9 cellular contexts compared by ENCODE assay signal in genomic region chr1:231724876-231725647, GRCh38.
DNase-seq lines count a peak whose midpoint lies in the region; ATAC-seq and TF ChIP-seq lines count a peak whose summit lies in the region.
"Had no signal": no experiment of that assay in that cellular context is flagged by ENCODE, and none has a peak within 500 bp of the region (broad histone marks: within the 10 kb centered on the region; RNA-seq: fewer than 3 reads in every experiment).

No MANE protein-coding gene starts in this region.

- no TSS peak for BruUV-seq in MCF 10A (replicated peaks; lab: Mats Ljungman, UMichigan)

- H3K4me3 ChIP-seq in breast epithelium = no peak overlapping the region
- no peak overlapping the region for H3K4me3 ChIP-seq in OCI-LY1 (ENCODE audit: low read depth, low read length, poor library complexity, severe bottlenecking)
- H3K4me3 ChIP-seq in naive thymus-derived CD4-positive, alpha-beta T cell (ENCODE audit: low read length) = no peak overlapping the region
- H3K4me3 ChIP-seq: upper lobe of left lung had no signal

- no peaks in the 10 kb centered on the region for H3F3A ChIP-seq in OCI-LY1 (ENCODE audit: insufficient read depth, low read length)

- no peaks in the 10 kb centered on the region for H3K4me1 Mint-ChIP-seq in MCF 10A (ENCODE audit: insufficient read depth, unreplicated experiment)
- H3K4me1 Mint-ChIP-seq in naive thymus-derived CD4-positive, alpha-beta T cell = peaks cover 2 to 12% (median 6%) of the 10 kb centered on the region in 7 donors
- peaks cover 8% of the 10 kb centered on the region for H3K4me1 Mint-ChIP-seq in T-helper 17 cell

- CTCF ChIA-PET in MCF 10A (lab: Yijun Ruan, JAX) = interaction anchor here (0.6 to 2.6 kb wide), 41 partner anchors 9 to 1688 kb away, joined by 3 to 24 read pairs (median 4); partner anchors contain the start of gene SIPA1L2
- CTCF ChIA-PET in naive thymus-derived CD4-positive, alpha-beta T cell (lab: Charles Lee) = no interaction called here

- H3K9me3 ChIP-seq in breast epithelium (no peaks in the 10 kb centered on the region), OCI-LY1 (ENCODE audit: low read length) (no peaks in the 10 kb centered on the region), T-helper 17 cell (ENCODE audit: control insufficient read depth, low read length, poor library complexity, severe bottlenecking) (no peaks in the 10 kb centered on the region)
- H3K9me3 ChIP-seq in naive thymus-derived CD4-positive, alpha-beta T cell (ENCODE audit: control insufficient read depth in 2 of 3, low read length in 3 of 3) = no peaks in the 10 kb centered on the region
- H3K9me3 ChIP-seq: upper lobe of left lung had no signal

- H3K27ac ChIP-seq in breast epithelium (no peak overlapping the region), OCI-LY1 (ENCODE audit: low read depth, low read length, poor library complexity, severe bottlenecking) (no peak overlapping the region)
- H3K27ac ChIP-seq in naive thymus-derived CD4-positive, alpha-beta T cell (ENCODE audit: low read depth, low read length) = no peak overlapping the region
- H3K27ac ChIP-seq: upper lobe of left lung had no signal

- H3K4me1 ChIP-seq in breast epithelium (no peaks in the 10 kb centered on the region), OCI-LY1 (ENCODE audit: insufficient read depth, low read length, severe bottlenecking) (no peaks in the 10 kb centered on the region)
- no peaks in the 10 kb centered on the region for H3K4me1 ChIP-seq in naive thymus-derived CD4-positive, alpha-beta T cell (ENCODE audit: control insufficient read depth in 2 of 2, insufficient read depth in 2 of 2, low read length in 2 of 2)

- H3K9me3 Mint-ChIP-seq in MCF 10A (ENCODE audit: unreplicated experiment) = no peaks in the 10 kb centered on the region
- peaks cover 0 to 5% (median 0%) of the 10 kb centered on the region in 11 donors for H3K9me3 Mint-ChIP-seq in naive thymus-derived CD4-positive, alpha-beta T cell

- DNase-seq in MCF 10A (ENCODE audit: unreplicated experiment) = peak; percentile 90
- no peak for DNase-seq in breast epithelium (ENCODE audit: low spot score in 2 of 2)
- peak; percentile 59 for DNase-seq in ecto neural progenitor cell (ENCODE audit: low spot score)
- no peak for DNase-seq in naive thymus-derived CD4-positive, alpha-beta T cell
- no peak for DNase-seq in T-helper 17 cell

- peak overlapping the region; percentile 34; the same call in 1 of the 2 replicates for H3K4me2 ChIP-seq in OCI-LY1 (ENCODE audit: low read length)

- no peak overlapping the region for H3K4me3 Mint-ChIP-seq in MCF 10A (ENCODE audit: unreplicated experiment)
- no peak overlapping the region for H3K4me3 Mint-ChIP-seq in naive thymus-derived CD4-positive, alpha-beta T cell
- H3K4me3 Mint-ChIP-seq in T-helper 17 cell = no peak overlapping the region

- H2AFZ ChIP-seq in OCI-LY1 (ENCODE audit: low read length) = peak overlapping the region; percentile 84; the same call in 1 of the 2 replicates

- H3K9ac ChIP-seq in OCI-LY1 (ENCODE audit: low read length) = no peak overlapping the region

- no peak for TF ChIP-seq POLR2A in breast epithelium (IDR thresholded peaks at IDR 0.05)

- H3K27me3 Mint-ChIP-seq in MCF 10A (ENCODE audit: insufficient read depth, unreplicated experiment) (no peaks in the 10 kb centered on the region), T-helper 17 cell (no peaks in the 10 kb centered on the region)
- H3K27me3 Mint-ChIP-seq in naive thymus-derived CD4-positive, alpha-beta T cell = no peaks in the 10 kb centered on the region

- POLR2A ChIA-PET in MCF 10A (lab: Yijun Ruan, JAX) = interaction anchor here (0.5 to 1.8 kb wide), 4 partner anchors 10 to 905 kb away, joined by 3 to 6 read pairs (median 3); partner anchors contain the start of gene SIPA1L2
- POLR2A ChIA-PET in naive thymus-derived CD4-positive, alpha-beta T cell (lab: Charles Lee) = no interaction called here

- H3K36me3 ChIP-seq in breast epithelium (no peaks in the 10 kb centered on the region), OCI-LY1 (ENCODE audit: insufficient read depth, low read length) (no peaks in the 10 kb centered on the region)
- peaks cover 0 to 9% (median 0%) of the 10 kb centered on the region in 3 experiments for H3K36me3 ChIP-seq in naive thymus-derived CD4-positive, alpha-beta T cell (ENCODE audit: control insufficient read depth in 2 of 3, insufficient read depth in 3 of 3, low read length in 3 of 3)
- H3K36me3 ChIP-seq: upper lobe of left lung had no signal

- no peaks in the 10 kb centered on the region for H3K27me3 ChIP-seq in breast epithelium
- no peaks in the 10 kb centered on the region for H3K27me3 ChIP-seq in OCI-LY1 (ENCODE audit: insufficient read depth, low read length)
- H3K27me3 ChIP-seq in naive thymus-derived CD4-positive, alpha-beta T cell (ENCODE audit: control insufficient read depth in 2 of 2, insufficient read depth in 2 of 2, low read length in 2 of 2) = no peaks in the 10 kb centered on the region
- H3K27me3 ChIP-seq: upper lobe of left lung had no signal

- intact Hi-C loops in MCF 10A (cut with micrococcal nuclease) (loop anchor here (1.0 to 10.0 kb wide), 4 partner anchors 142 to 904 kb away; no protein-coding TSS in a partner anchor), breast epithelium (cut with DNase I; ENCODE audit: low total_unique reads) (no loop called here)
- intact Hi-C loops in naive thymus-derived CD4-positive, alpha-beta T cell (cut with micrococcal nuclease) = no loop called here

- H3K36me3 Mint-ChIP-seq in MCF 10A (ENCODE audit: insufficient read depth, unreplicated experiment) (no peaks in the 10 kb centered on the region), T-helper 17 cell (ENCODE audit: low read depth) (no peaks in the 10 kb centered on the region)
- H3K36me3 Mint-ChIP-seq in naive thymus-derived CD4-positive, alpha-beta T cell = peaks cover 0 to 69% (median 48%) of the 10 kb centered on the region in 5 donors

- H3K27ac Mint-ChIP-seq in MCF 10A (ENCODE audit: low read depth, unreplicated experiment) (no peak overlapping the region), T-helper 17 cell (no peak overlapping the region)
- H3K27ac Mint-ChIP-seq in naive thymus-derived CD4-positive, alpha-beta T cell = peak overlapping the region in 2 of 9 donors; percentile 14 to 41

- H3K9me2 ChIP-seq in OCI-LY1 (ENCODE audit: low read depth, low read length) = no peaks in the 10 kb centered on the region; the same call in 1 of the 2 replicates

- ATAC-seq in HG02759 (IDR thresholded peaks at IDR 0.05; ENCODE audit: unreplicated experiment) (peak; percentile 73), GM19023 (IDR thresholded peaks at IDR 0.05; ENCODE audit: unreplicated experiment) (no peak), T-helper 17 cell (no peak)
- ATAC-seq in naive thymus-derived CD4-positive, alpha-beta T cell = peak; percentile 65

- H3K79me2 ChIP-seq in OCI-LY1 (ENCODE audit: insufficient read depth, low read length) = no peaks in the 10 kb centered on the region

- peak; percentile 79 for TF ChIP-seq CTCF in MCF 10A (IDR thresholded peaks at IDR 0.05; ENCODE audit: unreplicated experiment)
- peak in 1 of 3 donors; percentile 9 for TF ChIP-seq CTCF in breast epithelium (IDR thresholded peaks at IDR 0.05)
- peak; percentile 78 for TF ChIP-seq CTCF in OCI-LY1 (IDR thresholded peaks at IDR 0.05; ENCODE audit: low read length)

- no peaks in the 10 kb centered on the region for H4K20me1 ChIP-seq in OCI-LY1 (ENCODE audit: insufficient read depth, low read length)

Comparison
In these comparisons a context has a peak if more than half of its experiments do, and no peak if none do; other contexts are left out.
1. DNase-seq: peak in MCF 10A (single experiment) and ecto neural progenitor cell (single experiment); none in breast epithelium (0 of 2), naive thymus-derived CD4-positive, alpha-beta T cell (0 of 9) and T-helper 17 cell (0 of 3).
2. ATAC-seq: peak in HG02759 (single experiment) and naive thymus-derived CD4-positive, alpha-beta T cell (single experiment); none in GM19023 (single experiment) and T-helper 17 cell (single experiment).